17 cellular contexts compared by ENCODE assay signal in the genomic region with DNA sequence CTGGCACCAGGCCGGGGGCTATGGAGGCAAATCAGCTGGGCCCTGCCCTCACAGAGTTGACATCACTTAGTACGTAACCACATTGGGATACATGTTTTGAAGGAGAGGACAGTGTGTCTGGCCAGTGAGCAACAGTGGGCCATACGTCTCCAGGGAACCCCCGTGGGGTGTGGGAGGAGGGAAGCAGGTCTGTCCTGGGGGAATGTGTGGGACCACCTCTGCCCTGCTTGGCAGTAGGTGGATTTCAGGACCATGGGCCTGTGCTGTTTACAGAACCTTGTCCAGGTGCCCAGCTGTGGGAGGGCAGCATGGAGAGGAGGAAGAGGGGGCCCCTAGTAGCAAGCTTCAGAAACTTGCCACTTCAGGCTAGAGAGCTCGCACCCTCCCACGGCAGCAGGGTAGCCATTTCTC. TPM values are rescaled to one million over a fixed set of nuclear protein-coding genes. Genes with fewer than 3 reads are reported as not detected.
"Had no signal": no experiment of that assay in that cellular context is flagged by ENCODE, and none has a peak within 500 bp of the region (broad histone marks: within the 10 kb centered on the region; RNA-seq: fewer than 3 reads in every experiment).

No MANE protein-coding gene starts in this region.

- H3K9me3 ChIP-seq: esophagus squamous epithelium, lower lobe of right lung, neutrophil had no signal

- H3K27me3 ChIP-seq: brain microvascular endothelial cell, esophagus squamous epithelium, neutrophil had no signal

- DNase-seq: activated CD4-positive, alpha-beta T cell treated with anti-CD3 and anti-CD28 coated beads, Interleukin-2, amount 50 U/mL, for 1 hour; activated naive CD4-positive, alpha-beta T cell treated with anti-CD3 and anti-CD28 coated beads, Interleukin-2, amount 50 U/mL, for 16 hours; activated T-cell treated with anti-CD3 and anti-CD28 coated beads for 4 hours; amniotic stem cell; brain microvascular endothelial cell; cerebellar nuclear complex; esophagus squamous epithelium; foreskin fibroblast; lower lobe of right lung; naive B cell; stimulated activated CD4-positive, alpha-beta T cell treated with anti-CD3 and anti-CD28 coated beads, Interleukin-4, amount 100 ng/mL, for 1 hour had no signal

- H3K27ac ChIP-seq: brain microvascular endothelial cell, lower lobe of right lung, neutrophil had no signal

- H3K4me3 ChIP-seq: esophagus squamous epithelium, lower lobe of right lung had no signal

- ATAC-seq: activated T-helper 17 cell treated with anti-CD3 and anti-CD28 coated beads, Interleukin-2, amount 50 U/mL, for 72 hours; lower lobe of right lung had no signal

- FAIRE-seq: urothelium cell line had no signal

- H3K36me3 ChIP-seq: brain microvascular endothelial cell, lower lobe of right lung had no signal

RNA-seq across cellular contexts. Expression of a gene that starts 21.0 kb away (rescaled TPM):
- total RNA-seq: activated CD8-positive, alpha-beta memory T cell treated with anti-CD3 and anti-CD28 coated beads for 36 hours; activated T-helper 17 cell treated with anti-CD3 and anti-CD28 coated beads, Interleukin-2, amount 50 U/mL, for 72 hours; temporal lobe had no signal

RNA-seq across cellular contexts. Expression of a gene that starts 33.0 kb away (rescaled TPM):
- total RNA-seq: activated CD8-positive, alpha-beta memory T cell treated with anti-CD3 and anti-CD28 coated beads for 36 hours; activated T-helper 17 cell treated with anti-CD3 and anti-CD28 coated beads, Interleukin-2, amount 50 U/mL, for 72 hours; T-helper 2 cell treated with Interferon-gamma antibody and Interleukin-4, amounts not matched to agents 100 ng/mL and 5 ng/mL, for 36 hours had no signal
